ENCODE assay signal across 20 cellular contexts in genomic region chr6:148864941-148865340, GRCh38.
"Had no signal": no experiment of that assay in that cellular context is flagged by ENCODE, and none has a peak within 500 bp of the region (broad histone marks: within the 10 kb centered on the region; RNA-seq: fewer than 3 reads in every experiment).

No MANE protein-coding gene starts in this region.

- H3K36me3 ChIP-seq: colonic mucosa, spleen, thyroid gland had no signal

- ATAC-seq: activated CD8-positive, alpha-beta T cell treated with anti-CD3 and anti-CD28 coated beads for 36 hours; activated naive CD8-positive, alpha-beta T cell treated with anti-CD3 and anti-CD28 coated beads, Interleukin-2, amount 50 U/mL, for 24 hours; left lobe of liver; natural killer cell treated with Interleukin-12 subunit alpha and Interleukin-12 subunit beta and Interleukin-15 and Interleukin-18, amount 100 ng/mL, for 72 hours had no signal

- H3K4me3 ChIP-seq: colonic mucosa, lung, spleen, thyroid gland had no signal

- H3K27ac ChIP-seq: colonic mucosa, spleen, thyroid gland had no signal

- H3K4me3 Mint-ChIP-seq: activated CD4-positive, alpha-beta T cell treated with anti-CD3 and anti-CD28 coated beads, Interleukin-2, amount 10 ng/mL, durations not matched to agents 24 days and 14 days; activated CD8-positive, alpha-beta T cell treated with anti-CD3 and anti-CD28 coated beads for 36 hours; activated naive CD4-positive, alpha-beta T cell treated with anti-CD3 and anti-CD28 coated beads for 36 hours; activated naive CD8-positive, alpha-beta T cell treated with anti-CD3 and anti-CD28 coated beads, Interleukin-2, amount 50 U/mL, for 24 hours; activated T-cell treated with anti-CD3 and anti-CD28 coated beads, Interleukin-2, amount 50 U/mL, for 24 hours; brain; mesothelial cell of epicardium; natural killer cell treated with Interleukin-12 subunit alpha and Interleukin-12 subunit beta and Interleukin-15 and Interleukin-18, amount 100 ng/mL, for 72 hours had no signal

- H3K27ac Mint-ChIP-seq: activated CD4-positive, alpha-beta T cell treated with anti-CD3 and anti-CD28 coated beads, Interleukin-2, amount 10 ng/mL, durations not matched to agents 24 days and 14 days; activated CD8-positive, alpha-beta T cell treated with anti-CD3 and anti-CD28 coated beads for 36 hours; activated naive CD4-positive, alpha-beta T cell treated with anti-CD3 and anti-CD28 coated beads for 36 hours; activated naive CD8-positive, alpha-beta T cell treated with anti-CD3 and anti-CD28 coated beads, Interleukin-2, amount 50 U/mL, for 24 hours; activated T-cell treated with anti-CD3 and anti-CD28 coated beads, Interleukin-2, amount 50 U/mL, for 24 hours; activated T-helper 2 cell treated with anti-CD3 and anti-CD28 coated beads, Interferon-gamma antibody, Interleukin-2, Interleukin-4, amounts not matched to agents 10 μg/mL and 5 μg/mL and 100 μg/mL, durations not matched to agents 14 hours and 24 hours and 36 hours; brain; mesothelial cell of epicardium; natural killer cell treated with Interleukin-12 subunit alpha and Interleukin-12 subunit beta and Interleukin-15 and Interleukin-18, amount 100 ng/mL, for 72 hours had no signal

- H3K27me3 ChIP-seq: colonic mucosa, spleen, thyroid gland had no signal

- H3K4me1 ChIP-seq: colonic mucosa, thyroid gland had no signal

- H3K27me3 Mint-ChIP-seq: activated T-cell treated with anti-CD3 and anti-CD28 coated beads, Interleukin-2, amount 50 U/mL, for 24 hours; natural killer cell treated with Interleukin-12 subunit alpha and Interleukin-12 subunit beta and Interleukin-15 and Interleukin-18, amount 100 ng/mL, for 72 hours had no signal

- H3K4me1 Mint-ChIP-seq: activated CD4-positive, alpha-beta T cell treated with anti-CD3 and anti-CD28 coated beads, Interleukin-2, amount 10 ng/mL, durations not matched to agents 24 days and 14 days had no signal

- H3K9me3 ChIP-seq: colonic mucosa, spleen, thyroid gland had no signal

- DNase-seq: activated CD4-positive, alpha-beta T cell treated with anti-CD3 and anti-CD28 coated beads, Interleukin-2, amount 10 ng/mL, durations not matched to agents 24 days and 14 days; activated CD8-positive, alpha-beta T cell treated with anti-CD3 and anti-CD28 coated beads for 36 hours; activated naive CD4-positive, alpha-beta T cell treated with anti-CD3 and anti-CD28 coated beads for 36 hours; activated naive CD8-positive, alpha-beta T cell treated with anti-CD3 and anti-CD28 coated beads, Interleukin-2, amount 50 U/mL, for 24 hours; activated T-cell treated with anti-CD3 and anti-CD28 coated beads, Interleukin-2, amount 50 U/mL, for 24 hours; anterior cingulate cortex; central memory CD4-positive, alpha-beta T cell; colonic mucosa; erythroblast; hypothalamus; spleen; stimulated activated naive CD4-positive, alpha-beta T cell; T-helper 9 cell; thyroid gland had no signal

- H3K9me3 Mint-ChIP-seq: activated CD4-positive, alpha-beta T cell treated with anti-CD3 and anti-CD28 coated beads, Interleukin-2, amount 10 ng/mL, durations not matched to agents 24 days and 14 days; activated CD8-positive, alpha-beta T cell treated with anti-CD3 and anti-CD28 coated beads for 36 hours; activated naive CD4-positive, alpha-beta T cell treated with anti-CD3 and anti-CD28 coated beads for 36 hours; activated T-helper 2 cell treated with anti-CD3 and anti-CD28 coated beads, Interferon-gamma antibody, Interleukin-2, Interleukin-4, amounts not matched to agents 10 μg/mL and 5 μg/mL and 100 μg/mL, durations not matched to agents 14 hours and 24 hours and 36 hours; natural killer cell treated with Interleukin-12 subunit alpha and Interleukin-12 subunit beta and Interleukin-15 and Interleukin-18, amount 100 ng/mL, for 72 hours had no signal
